Comparison of ENCODE assay signal across 1 cellular context in genomic region chr1:23696335-23696989, GRCh38.
TF ChIP-seq lines count a peak whose summit lies in the region.

No MANE protein-coding gene starts in this region.

TF ChIP-seq in K562, 482 proteins besides CTCF, POLR2A, EP300 and RAD21:
- TF ChIP-seq ESRRB (CRISPR knock-in tag; IDR thresholded peaks at IDR 0.05; ENCODE audit: borderline replicate concordance) (peak; percentile 63; the same call in 1 of the 2 replicates), ZNF77 (CRISPR knock-in tag; IDR thresholded peaks at IDR 0.05) (0 out of 2 replicates have a peak, but pooled peaks have one; percentile 14), PREB (CRISPR knock-in tag; IDR thresholded peaks at IDR 0.05) (0 out of 2 replicates have a peak, but pooled peaks have one; percentile 46), ZNF133 (CRISPR knock-in tag; IDR thresholded peaks at IDR 0.05) (no peak), CCAR2 (IDR thresholded peaks at IDR 0.05; ENCODE audit: low read depth, low read length) (no peak), PHF8 (IDR thresholded peaks at IDR 0.05; ENCODE audit: borderline replicate concordance, low read length) (no peak), NCOA1 (IDR thresholded peaks at IDR 0.05; ENCODE audit: low read depth) (no peak), CBFB (CRISPR knock-in tag; IDR thresholded peaks at IDR 0.05) (0 out of 2 replicates have a peak, but pooled peaks have one; percentile 29), TFAP4 (CRISPR knock-in tag; IDR thresholded peaks at IDR 0.05; ENCODE audit: borderline replicate concordance) (no peak), RBFOX2 (IDR thresholded peaks at IDR 0.05; ENCODE audit: low read depth, low read length) (peak; percentile 14; the same call in 1 of the 2 replicates), ARID3B (CRISPR knock-in tag; IDR thresholded peaks at IDR 0.05; ENCODE audit: borderline replicate concordance) (0 out of 2 replicates have a peak, but pooled peaks have one; percentile 47), SMAD1 (IDR thresholded peaks at IDR 0.05; ENCODE audit: low read depth, low read length, partially characterized antibody) (peak; percentile 9), KDM5B (IDR thresholded peaks at IDR 0.05; ENCODE audit: insufficient replicate concordance, low read depth, low read length) (peak; percentile 13), E2F8 (IDR thresholded peaks at IDR 0.05; ENCODE audit: low read depth, partially characterized antibody) (no peak), HNRNPLL (IDR thresholded peaks at IDR 0.05; ENCODE audit: low read depth, low read length, poor library complexity, severe bottlenecking) (no peak), SUPT5H (IDR thresholded peaks at IDR 0.05) (peak; percentile 35), CEBPB (tag; IDR thresholded peaks at IDR 0.05) (no peak), RCOR1 (IDR thresholded peaks at IDR 0.05; ENCODE audit: borderline replicate concordance in 1 of 2, low read depth in 2 of 2, low read length in 2 of 2) (no peak), ID3 (CRISPR knock-in tag; IDR thresholded peaks at IDR 0.05) (no peak), ID3 (tag; IDR thresholded peaks at IDR 0.05) (no peak), CBFA2T3 (IDR thresholded peaks at IDR 0.05) (0 out of 2 replicates have a peak, but pooled peaks have one; percentile 4), LEF1 (IDR thresholded peaks at IDR 0.05) (no peak)
